12 cellular contexts compared by ENCODE assay signal in the genomic region with DNA sequence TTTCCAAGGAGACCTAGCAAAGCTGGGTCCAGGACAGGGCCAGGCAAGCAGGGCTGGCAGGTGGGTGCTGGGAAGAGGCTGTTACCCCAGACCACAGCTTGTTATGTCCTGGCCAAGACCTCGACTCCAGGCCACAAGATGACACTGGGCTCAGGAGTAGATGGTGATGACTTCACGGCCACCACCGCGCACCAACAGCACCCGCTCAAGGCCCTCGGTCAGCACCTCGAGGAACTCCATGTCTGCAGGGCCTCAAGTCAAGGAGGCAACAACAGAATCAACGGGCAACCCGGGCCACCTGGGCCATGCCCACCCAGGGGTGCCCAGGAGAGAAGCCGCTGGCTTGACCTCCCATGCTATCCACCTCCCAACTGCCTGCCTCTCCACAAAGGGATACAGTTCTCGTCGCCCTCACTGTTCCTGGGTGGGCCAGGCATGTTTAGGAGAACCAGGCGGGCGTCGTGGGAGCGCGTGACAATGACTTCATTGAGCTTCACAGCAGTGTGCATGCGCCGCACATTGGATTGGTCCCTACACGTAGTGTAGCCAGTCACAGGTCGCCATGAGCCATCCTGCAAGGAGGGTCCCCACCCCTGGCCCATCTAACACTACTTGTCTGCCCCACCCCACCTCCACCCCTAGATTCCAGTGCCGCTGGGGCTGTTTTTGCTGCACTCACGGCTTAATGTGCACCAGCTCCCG. TPM values are rescaled to one million over a fixed set of nuclear protein-coding genes. Genes with fewer than 3 reads are reported as not detected.
DNase-seq lines count a peak whose midpoint lies in the region; ATAC-seq, FAIRE-seq and TF ChIP-seq lines count a peak whose summit lies in the region.
"Had no signal": no experiment of that assay in that cellular context is flagged by ENCODE, and none has a peak within 500 bp of the region (broad histone marks: within the 10 kb centered on the region; RNA-seq: fewer than 3 reads in every experiment).

No MANE protein-coding gene starts in this region.

- in situ Hi-C loops in HepG2 (cut with HindIII; ENCODE audit: extremely low pct_ligation_motif_present, low pct_unique_long_range_greater_than_20kb) = loop anchor here (5.0 kb wide), 1 partner anchor 97 kb away; no protein-coding TSS in a partner anchor

- H3F3A ChIP-seq in MM.1S (ENCODE audit: insufficient read depth, low read length) = 0 out of 2 replicates have a peak, but pooled peaks cover 2% of the 10 kb centered on the region

- H3K27ac ChIP-seq in HepG2 (ENCODE audit: extremely low read length, insufficient read depth, low read length) (peak overlapping the region; percentile 85), subcutaneous abdominal adipose tissue (ENCODE audit: low read depth, low read length) (peak overlapping the region; percentile 74), MM.1S (ENCODE audit: low read length) (no peak overlapping the region), WERI-Rb-1 (no peak overlapping the region)

- H3K9me3 ChIP-seq in adipocyte (ENCODE audit: control insufficient read depth, low read length) = no peaks in the 10 kb centered on the region
- H3K9me3 ChIP-seq in HepG2 (ENCODE audit: low read length) = no peaks in the 10 kb centered on the region
- no peaks in the 10 kb centered on the region for H3K9me3 ChIP-seq in subcutaneous abdominal adipose tissue (ENCODE audit: control insufficient read depth in 5 of 5, low read length in 5 of 5)
- no peaks in the 10 kb centered on the region for H3K9me3 ChIP-seq in MM.1S (replicated peaks; ENCODE audit: insufficient read depth, low read length)
- no peaks in the 10 kb centered on the region for H3K9me3 ChIP-seq in WERI-Rb-1 (ENCODE audit: severe bottlenecking)

- H3K4me2 ChIP-seq in HepG2 (ENCODE audit: low read depth, low read length) (peak overlapping the region; percentile 72), MM.1S (ENCODE audit: low read depth, low read length) (no peak overlapping the region)

- no peak overlapping the region for H2AFZ ChIP-seq in HepG2 (ENCODE audit: low read length)
- H2AFZ ChIP-seq in MM.1S (ENCODE audit: low read length) = no peak overlapping the region

- FAIRE-seq in HepG2 (lab: Jason Lieb, UNC) = no peak

- DNase-seq in adipocyte (ENCODE audit: low read depth) (no peak), HepG2 (ENCODE audit: low spot score) (no peak), MM.1S (no peak), WERI-Rb-1 (no peak), NCI-H446 treated with DMSO at 0.1 percent for 48 hours (lab: John Stamatoyannopoulos, UW) (no peak)
- DNase-seq: H9; naive thymus-derived CD8-positive, alpha-beta T cell; NCI-H1105 treated with DMSO at 0.1 percent for 48 hours; NCI-H524; SHP77 had no signal

- H3K9me2 ChIP-seq in MM.1S (replicated peaks; ENCODE audit: insufficient read depth, low read length) = no peaks in the 10 kb centered on the region

- H4K20me1 ChIP-seq in HepG2 (ENCODE audit: insufficient read depth, low read length) (peaks cover 17% of the 10 kb centered on the region; the same call in 1 of the 2 replicates), MM.1S (ENCODE audit: insufficient read depth, low read length) (no peaks in the 10 kb centered on the region)

- no peak for TF ChIP-seq CTCF in HepG2 (CRISPR knock-in tag; IDR thresholded peaks at IDR 0.05)
- TF ChIP-seq CTCF in MM.1S (IDR thresholded peaks at IDR 0.05; ENCODE audit: low read length) = no peak
- TF ChIP-seq CTCF in WERI-Rb-1 (IDR thresholded peaks at IDR 0.05; ENCODE audit: low read depth, low read length) = no peak

- 98% methylated on average over 18 of the region's 24 CpGs for WGBS in HepG2 (ENCODE audit: low lambda C conversion rate)

- TF ChIP-seq EP300 in HepG2 (IDR thresholded peaks at IDR 0.05; ENCODE audit: low read depth in 2 of 2, low read length in 2 of 2) (no peak), HepG2 (CRISPR knock-in tag; IDR thresholded peaks at IDR 0.05; ENCODE audit: borderline replicate concordance) (no peak)

- H3K27me3 ChIP-seq in adipocyte (replicated peaks; ENCODE audit: control insufficient read depth, insufficient read depth, low read length) = no peaks in the 10 kb centered on the region
- no peaks in the 10 kb centered on the region for H3K27me3 ChIP-seq in HepG2 (ENCODE audit: control insufficient read depth in 1 of 2, insufficient read depth in 2 of 2, low read length in 2 of 2)
- no peaks in the 10 kb centered on the region for H3K27me3 ChIP-seq in subcutaneous abdominal adipose tissue (ENCODE audit: control insufficient read depth in 5 of 5, insufficient read depth in 4 of 5, low read length in 5 of 5)
- no peaks in the 10 kb centered on the region for H3K27me3 ChIP-seq in MM.1S (replicated peaks; ENCODE audit: insufficient read depth, low read length)
- no peaks in the 10 kb centered on the region for H3K27me3 ChIP-seq in WERI-Rb-1 (ENCODE audit: insufficient read depth, low read depth, severe bottlenecking)

- H3K4me3 ChIP-seq in adipocyte (ENCODE audit: low read length) = peak overlapping the region; percentile 14
- H3K4me3 ChIP-seq in HepG2 (replicated peaks in 1 of 3; ENCODE audit: insufficient read depth in 1 of 3, low read depth in 2 of 3, low read length in 3 of 3) = peak overlapping the region in 1 of 3 experiments; percentile 65; a peak in 1 of 6 replicates
- no peak overlapping the region for H3K4me3 ChIP-seq in subcutaneous abdominal adipose tissue (ENCODE audit: low read depth in 1 of 5, low read length in 5 of 5)
- H3K4me3 ChIP-seq in MM.1S (ENCODE audit: low read length) = no peak overlapping the region
- H3K4me3 ChIP-seq in WERI-Rb-1 (ENCODE audit: low read depth, low read length) = no peak overlapping the region

- TF ChIP-seq POLR2A in HepG2 (IDR thresholded peaks at IDR 0.05; ENCODE audit: insufficient read depth in 1 of 2, low read depth in 2 of 2, low read length in 2 of 2) = no peak

- CTCF ChIA-PET in HepG2 (lab: Yijun Ruan, JAX; ENCODE audit: low intra/inter-chr PET ratio, low total read pairs) = no interaction called here

- ATAC-seq in HepG2 = no peak
- ATAC-seq: naive thymus-derived CD8-positive, alpha-beta T cell had no signal

- H3K9ac ChIP-seq in adipocyte (ENCODE audit: low read length) (peak overlapping the region; percentile 80), HepG2 (ENCODE audit: insufficient read depth, low read depth, low read length) (peak overlapping the region; percentile 61; the same call in 1 of the 2 replicates), subcutaneous abdominal adipose tissue (ENCODE audit: low read length in 5 of 5) (peak overlapping the region in 2 of 5 donors; percentile 25 to 32), MM.1S (ENCODE audit: low read length) (no peak overlapping the region)

- H3K79me2 ChIP-seq in HepG2 (ENCODE audit: insufficient read depth, low read length) (no peaks in the 10 kb centered on the region), MM.1S (ENCODE audit: low read length) (no peaks in the 10 kb centered on the region)

- BruUV-seq in HepG2 (replicated peaks; lab: Mats Ljungman, UMichigan) = no TSS peak

- POLR2A ChIA-PET in HepG2 (lab: Yijun Ruan, JAX) = interaction anchor here (1.0 to 13.6 kb wide), 10 partner anchors 10 to 382 kb away, joined by 3 to 226 read pairs (median 4); a partner anchor contains a TSS

- TF ChIP-seq RAD21 in HepG2 (CRISPR knock-in tag; IDR thresholded peaks at IDR 0.05) = no peak

- peaks cover 90% of the 10 kb centered on the region for H3K36me3 ChIP-seq in adipocyte (ENCODE audit: control insufficient read depth, insufficient read depth, low read length, severe bottlenecking)
- peaks cover 42 to 63% of the 10 kb centered on the region in 2 experiments for H3K36me3 ChIP-seq in HepG2 (replicated peaks in 1 of 2; ENCODE audit: control insufficient read depth in 1 of 2, insufficient read depth in 2 of 2, low read length in 2 of 2)
- peaks cover 0 to 93% (median 90%) of the 10 kb centered on the region in 5 donors for H3K36me3 ChIP-seq in subcutaneous abdominal adipose tissue (ENCODE audit: control insufficient read depth in 5 of 5, insufficient read depth in 5 of 5, low read length in 5 of 5)
- H3K36me3 ChIP-seq in MM.1S (replicated peaks; ENCODE audit: insufficient read depth, low read length) = no peaks in the 10 kb centered on the region; the same call in 1 of the 2 replicates
- peaks cover 7% of the 10 kb centered on the region for H3K36me3 ChIP-seq in WERI-Rb-1

- H3K4me1 ChIP-seq in adipocyte (ENCODE audit: control insufficient read depth, insufficient read depth, low read length) (peaks cover 25% of the 10 kb centered on the region), HepG2 (ENCODE audit: insufficient read depth, low read length) (peaks cover 52% of the 10 kb centered on the region), subcutaneous abdominal adipose tissue (ENCODE audit: control insufficient read depth in 5 of 5, insufficient read depth in 5 of 5, low read length in 5 of 5) (peaks cover 7 to 38% (median 36%) of the 10 kb centered on the region in 5 donors), MM.1S (ENCODE audit: low read length) (no peaks in the 10 kb centered on the region)

- intact Hi-C loops in HepG2 (cut with micrococcal nuclease; ENCODE audit: unreplicated experiment) = no loop called here

RNA-seq across cellular contexts. Expression of a gene that starts 0.9 kb away (rescaled TPM):
- total RNA-seq in HepG2 (2016; rRNA removed; fragmentation: Illumina TruSeq; extraction: Trizol) = 13.2 and 36.1 TPM in 2 replicates
- total RNA-seq in HepG2 (2016; cell fraction: cytosol; rRNA removed; fragmentation: Illumina TruSeq; extraction: Trizol; ENCODE audit: low read depth) = 21.4 and 35.2 TPM in 2 replicates
- 15.3 and 43.4 TPM in 2 replicates for total RNA-seq in HepG2 (2016; cell fraction: insoluble cytoplasmic fraction; rRNA removed; fragmentation: Illumina TruSeq; extraction: Trizol)
- total RNA-seq in HepG2 (2016; cell fraction: membrane; rRNA removed; fragmentation: Illumina TruSeq; extraction: Trizol) = 28.1 and 30.3 TPM in 2 replicates
- 38.4 and 54.9 TPM in 2 replicates for total RNA-seq in HepG2 (2016; cell fraction: nucleus; rRNA removed; fragmentation: Illumina TruSeq; extraction: Trizol)
- 38.9 and 46.0 TPM in 2 replicates for polyA plus RNA-seq in HepG2 (2011; rRNA removed)
- polyA plus RNA-seq in HepG2 (2011; cell fraction: cytosol; rRNA removed) = 19.5 and 23.4 TPM in 2 replicates
- polyA plus RNA-seq in HepG2 (2011; cell fraction: nucleus; rRNA removed) = 217 and 291 TPM in 2 replicates
- polyA plus RNA-seq in HepG2 (2012) = 56.2 and 59.4 TPM in 2 replicates
- 28.0 and 29.1 TPM in 2 replicates for polyA plus RNA-seq in HepG2 (2016; cell fraction: cytosol; fragmentation: Illumina TruSeq; extraction: Trizol; ENCODE audit: low read depth)
- 16.8 and 22.2 TPM in 2 replicates for polyA plus RNA-seq in HepG2 (2016; cell fraction: insoluble cytoplasmic fraction; fragmentation: Illumina TruSeq; extraction: Trizol; ENCODE audit: low read depth)
- 27.6 and 33.3 TPM in 2 replicates for polyA plus RNA-seq in HepG2 (2016; cell fraction: membrane; fragmentation: Illumina TruSeq; extraction: Trizol; ENCODE audit: low read depth)
- 213 and 231 TPM in 2 replicates for polyA plus RNA-seq in HepG2 (2016; cell fraction: nucleus; fragmentation: Illumina TruSeq; extraction: Trizol; ENCODE audit: insufficient read depth, low read depth)
- polyA minus RNA-seq in HepG2 (2011; rRNA and poly(A)+ RNA removed; ENCODE audit: low replicate concordance) = 3.9 and 39.1 TPM in 2 replicates
- polyA minus RNA-seq in HepG2 (2011; cell fraction: cytosol; rRNA and poly(A)+ RNA removed) = 12.8 and 12.9 TPM in 2 replicates
- polyA minus RNA-seq in HepG2 (2011; cell fraction: nucleus; rRNA and poly(A)+ RNA removed) = 24.2 and 31.6 TPM in 2 replicates

RNA-seq across cellular contexts. Expression of a gene that starts 8.2 kb away (rescaled TPM):
- 65.9 and 71.3 TPM in 2 replicates for total RNA-seq in HepG2 (2016; rRNA removed; fragmentation: Illumina TruSeq; extraction: Trizol)
- 135 and 146 TPM in 2 replicates for total RNA-seq in HepG2 (2016; cell fraction: cytosol; rRNA removed; fragmentation: Illumina TruSeq; extraction: Trizol; ENCODE audit: low read depth)
- 68.9 and 72.1 TPM in 2 replicates for total RNA-seq in HepG2 (2016; cell fraction: insoluble cytoplasmic fraction; rRNA removed; fragmentation: Illumina TruSeq; extraction: Trizol)
- 107 and 122 TPM in 2 replicates for total RNA-seq in HepG2 (2016; cell fraction: membrane; rRNA removed; fragmentation: Illumina TruSeq; extraction: Trizol)
- 28.4 and 28.5 TPM in 2 replicates for total RNA-seq in HepG2 (2016; cell fraction: nucleus; rRNA removed; fragmentation: Illumina TruSeq; extraction: Trizol)
- polyA plus RNA-seq in HepG2 (2011; rRNA removed) = 12.7 and 17.8 TPM in 2 replicates
- polyA plus RNA-seq in HepG2 (2011; cell fraction: cytosol; rRNA removed) = 15.3 and 32.0 TPM in 2 replicates
- 23.8 and 27.0 TPM in 2 replicates for polyA plus RNA-seq in HepG2 (2011; cell fraction: nucleus; rRNA removed)
- polyA plus RNA-seq in HepG2 (2012) = 20.6 and 20.8 TPM in 2 replicates
- 128 and 158 TPM in 2 replicates for polyA plus RNA-seq in HepG2 (2016; cell fraction: cytosol; fragmentation: Illumina TruSeq; extraction: Trizol; ENCODE audit: low read depth)
- 65.0 and 66.8 TPM in 2 replicates for polyA plus RNA-seq in HepG2 (2016; cell fraction: insoluble cytoplasmic fraction; fragmentation: Illumina TruSeq; extraction: Trizol; ENCODE audit: low read depth)
- 86.7 and 90.6 TPM in 2 replicates for polyA plus RNA-seq in HepG2 (2016; cell fraction: membrane; fragmentation: Illumina TruSeq; extraction: Trizol; ENCODE audit: low read depth)
- polyA plus RNA-seq in HepG2 (2016; cell fraction: nucleus; fragmentation: Illumina TruSeq; extraction: Trizol; ENCODE audit: insufficient read depth, low read depth) = 32.5 and 33.1 TPM in 2 replicates
- polyA minus RNA-seq in HepG2 (2011; rRNA and poly(A)+ RNA removed; ENCODE audit: low replicate concordance) = 16.1 and 17.6 TPM in 2 replicates
- polyA minus RNA-seq in HepG2 (2011; cell fraction: cytosol; rRNA and poly(A)+ RNA removed) = 5.4 and 12.7 TPM in 2 replicates
- 7.2 and 9.8 TPM in 2 replicates for polyA minus RNA-seq in HepG2 (2011; cell fraction: nucleus; rRNA and poly(A)+ RNA removed)

RNA-seq across cellular contexts. Expression of a gene that starts 13.2 kb away (rescaled TPM):
- 1.1 and 2.7 TPM in 2 replicates for total RNA-seq in HepG2 (2016; rRNA removed; fragmentation: Illumina TruSeq; extraction: Trizol)
- 1.7 and 2.0 TPM in 2 replicates for total RNA-seq in HepG2 (2016; cell fraction: cytosol; rRNA removed; fragmentation: Illumina TruSeq; extraction: Trizol; ENCODE audit: low read depth)
- total RNA-seq in HepG2 (2016; cell fraction: insoluble cytoplasmic fraction; rRNA removed; fragmentation: Illumina TruSeq; extraction: Trizol) = 1.9 and 2.5 TPM in 2 replicates
- 2.8 and 4.0 TPM in 2 replicates for total RNA-seq in HepG2 (2016; cell fraction: membrane; rRNA removed; fragmentation: Illumina TruSeq; extraction: Trizol)
- total RNA-seq in HepG2 (2016; cell fraction: nucleus; rRNA removed; fragmentation: Illumina TruSeq; extraction: Trizol) = 2.4 and 3.4 TPM in 2 replicates
- 1.7 and 1.9 TPM in 2 replicates for polyA plus RNA-seq in HepG2 (2011; rRNA removed)
- polyA plus RNA-seq in HepG2 (2011; cell fraction: cytosol; rRNA removed) = 0.82 and 1.1 TPM in 2 replicates
- 8.1 and 10.3 TPM in 2 replicates for polyA plus RNA-seq in HepG2 (2011; cell fraction: nucleus; rRNA removed)
- polyA plus RNA-seq in HepG2 (2012) = 0.86 and 2.7 TPM in 2 replicates
- polyA plus RNA-seq in HepG2 (2016; cell fraction: cytosol; fragmentation: Illumina TruSeq; extraction: Trizol; ENCODE audit: low read depth) = 2.1 and 2.2 TPM in 2 replicates
- polyA plus RNA-seq in HepG2 (2016; cell fraction: insoluble cytoplasmic fraction; fragmentation: Illumina TruSeq; extraction: Trizol; ENCODE audit: low read depth) = 0.96 and 3.6 TPM in 2 replicates
- 1.7 and 2.4 TPM in 2 replicates for polyA plus RNA-seq in HepG2 (2016; cell fraction: membrane; fragmentation: Illumina TruSeq; extraction: Trizol; ENCODE audit: low read depth)
- polyA plus RNA-seq in HepG2 (2016; cell fraction: nucleus; fragmentation: Illumina TruSeq; extraction: Trizol; ENCODE audit: insufficient read depth, low read depth) = 6.3 and 7.8 TPM in 2 replicates
- 1.8 and 2.2 TPM in 2 replicates for polyA minus RNA-seq in HepG2 (2011; rRNA and poly(A)+ RNA removed; ENCODE audit: low replicate concordance)
- not detected in 2 replicates for polyA minus RNA-seq in HepG2 (2011; cell fraction: cytosol; rRNA and poly(A)+ RNA removed)
- polyA minus RNA-seq in HepG2 (2011; cell fraction: nucleus; rRNA and poly(A)+ RNA removed) = 0.90 and 2.0 TPM in 2 replicates

RNA-seq across cellular contexts. Expression of a gene that starts 23.6 kb away (rescaled TPM):
- 23.1 and 65.1 TPM in 2 replicates for total RNA-seq in HepG2 (2016; rRNA removed; fragmentation: Illumina TruSeq; extraction: Trizol)
- 26.9 and 34.0 TPM in 2 replicates for total RNA-seq in HepG2 (2016; cell fraction: cytosol; rRNA removed; fragmentation: Illumina TruSeq; extraction: Trizol; ENCODE audit: low read depth)
- total RNA-seq in HepG2 (2016; cell fraction: insoluble cytoplasmic fraction; rRNA removed; fragmentation: Illumina TruSeq; extraction: Trizol) = 17.0 and 65.2 TPM in 2 replicates
- 31.5 and 34.1 TPM in 2 replicates for total RNA-seq in HepG2 (2016; cell fraction: membrane; rRNA removed; fragmentation: Illumina TruSeq; extraction: Trizol)
- total RNA-seq in HepG2 (2016; cell fraction: nucleus; rRNA removed; fragmentation: Illumina TruSeq; extraction: Trizol) = 87.0 and 109 TPM in 2 replicates
- 84.3 and 134 TPM in 2 replicates for polyA plus RNA-seq in HepG2 (2011; rRNA removed)
- polyA plus RNA-seq in HepG2 (2011; cell fraction: cytosol; rRNA removed) = 42.1 and 54.3 TPM in 2 replicates
- polyA plus RNA-seq in HepG2 (2011; cell fraction: nucleus; rRNA removed) = 687 and 790 TPM in 2 replicates
- 66.6 and 79.4 TPM in 2 replicates for polyA plus RNA-seq in HepG2 (2012)
- polyA plus RNA-seq in HepG2 (2016; cell fraction: cytosol; fragmentation: Illumina TruSeq; extraction: Trizol; ENCODE audit: low read depth) = 9.6 and 12.5 TPM in 2 replicates
- 12.0 and 18.1 TPM in 2 replicates for polyA plus RNA-seq in HepG2 (2016; cell fraction: insoluble cytoplasmic fraction; fragmentation: Illumina TruSeq; extraction: Trizol; ENCODE audit: low read depth)
- polyA plus RNA-seq in HepG2 (2016; cell fraction: membrane; fragmentation: Illumina TruSeq; extraction: Trizol; ENCODE audit: low read depth) = 17.2 and 19.1 TPM in 2 replicates
- 253 and 270 TPM in 2 replicates for polyA plus RNA-seq in HepG2 (2016; cell fraction: nucleus; fragmentation: Illumina TruSeq; extraction: Trizol; ENCODE audit: insufficient read depth, low read depth)
- polyA minus RNA-seq in HepG2 (2011; rRNA and poly(A)+ RNA removed; ENCODE audit: low replicate concordance) = 74.6 and 238 TPM in 2 replicates
- 48.3 and 54.6 TPM in 2 replicates for polyA minus RNA-seq in HepG2 (2011; cell fraction: cytosol; rRNA and poly(A)+ RNA removed)
- polyA minus RNA-seq in HepG2 (2011; cell fraction: nucleus; rRNA and poly(A)+ RNA removed) = 152 and 193 TPM in 2 replicates

RNA-seq across cellular contexts. Expression of a gene that starts 35.5 kb away (rescaled TPM):
- not detected in 2 replicates for total RNA-seq in HepG2 (2016; rRNA removed; fragmentation: Illumina TruSeq; extraction: Trizol)
- total RNA-seq in HepG2 (2016; cell fraction: cytosol; rRNA removed; fragmentation: Illumina TruSeq; extraction: Trizol; ENCODE audit: low read depth) = not detected in 2 replicates
- not detected in 2 replicates for total RNA-seq in HepG2 (2016; cell fraction: insoluble cytoplasmic fraction; rRNA removed; fragmentation: Illumina TruSeq; extraction: Trizol)
- total RNA-seq in HepG2 (2016; cell fraction: membrane; rRNA removed; fragmentation: Illumina TruSeq; extraction: Trizol) = not detected in 2 replicates
- total RNA-seq in HepG2 (2016; cell fraction: nucleus; rRNA removed; fragmentation: Illumina TruSeq; extraction: Trizol) = not detected in 2 replicates
- polyA plus RNA-seq in HepG2 (2011; rRNA removed) = not detected in 2 replicates
- not detected in 2 replicates for polyA plus RNA-seq in HepG2 (2011; cell fraction: cytosol; rRNA removed)
- polyA plus RNA-seq in HepG2 (2011; cell fraction: nucleus; rRNA removed) = not detected in 2 replicates
- polyA plus RNA-seq in HepG2 (2012) = not detected in 2 replicates
- polyA plus RNA-seq in HepG2 (2016; cell fraction: cytosol; fragmentation: Illumina TruSeq; extraction: Trizol; ENCODE audit: low read depth) = not detected in 2 replicates
- polyA plus RNA-seq in HepG2 (2016; cell fraction: insoluble cytoplasmic fraction; fragmentation: Illumina TruSeq; extraction: Trizol; ENCODE audit: low read depth) = not detected in 2 replicates
- not detected in 2 replicates for polyA plus RNA-seq in HepG2 (2016; cell fraction: membrane; fragmentation: Illumina TruSeq; extraction: Trizol; ENCODE audit: low read depth)
- polyA plus RNA-seq in HepG2 (2016; cell fraction: nucleus; fragmentation: Illumina TruSeq; extraction: Trizol; ENCODE audit: insufficient read depth, low read depth) = not detected in 2 replicates
- not detected in 2 replicates for polyA minus RNA-seq in HepG2 (2011; rRNA and poly(A)+ RNA removed; ENCODE audit: low replicate concordance)
- not detected in 2 replicates for polyA minus RNA-seq in HepG2 (2011; cell fraction: cytosol; rRNA and poly(A)+ RNA removed)
- not detected in 2 replicates for polyA minus RNA-seq in HepG2 (2011; cell fraction: nucleus; rRNA and poly(A)+ RNA removed)
- polyA plus RNA-seq: BJ had no signal

Comparison
In these comparisons a context has a peak if more than half of its experiments do, and no peak if none do; other contexts are left out.
1. H3K27ac ChIP-seq: peak in HepG2 (single experiment) and subcutaneous abdominal adipose tissue (single experiment); none in MM.1S (single experiment) and WERI-Rb-1 (single experiment).